1 cellular context compared by ENCODE assay signal in genomic region chr12:11756523-11756922, GRCh38.
TF ChIP-seq lines count a peak whose summit lies in the region.

No MANE protein-coding gene starts in this region.

TF ChIP-seq in GM23338, 12 proteins besides CTCF, POLR2A, EP300 and RAD21:
- no peak for TF ChIP-seq CREB1 (CRISPR knock-in tag; IDR thresholded peaks at IDR 0.05; ENCODE audit: low read depth)
- no peak for TF ChIP-seq EZH2 (IDR thresholded peaks at IDR 0.05; ENCODE audit: low read depth, unreplicated experiment)
- no peak for TF ChIP-seq EZH2phosphoT487 (IDR thresholded peaks at IDR 0.05; ENCODE audit: unreplicated experiment)
- TF ChIP-seq NANOG (IDR thresholded peaks at IDR 0.05; ENCODE audit: borderline replicate concordance) = no peak
- TF ChIP-seq ZNF462 (CRISPR knock-in tag; IDR thresholded peaks at IDR 0.05) = no peak
- TF ChIP-seq ETS1 (IDR thresholded peaks at IDR 0.05) = no peak
- no peak for TF ChIP-seq REST (IDR thresholded peaks at IDR 0.05; ENCODE audit: unreplicated experiment)
- no peak for TF ChIP-seq POLR2AphosphoS5 (IDR thresholded peaks at IDR 0.05; ENCODE audit: low read depth)
- no peak for TF ChIP-seq ZNF331 (CRISPR knock-in tag; IDR thresholded peaks at IDR 0.05; ENCODE audit: low read depth)
- TF ChIP-seq STAT1 (IDR thresholded peaks at IDR 0.05; ENCODE audit: unreplicated experiment) = no peak
- TF ChIP-seq JUNB (IDR thresholded peaks at IDR 0.05; ENCODE audit: unreplicated experiment) = no peak
- no peak for TF ChIP-seq ZNF114 (CRISPR knock-in tag; IDR thresholded peaks at IDR 0.05)
